ENCODE assay signal across 1 cellular context in the genomic region with DNA sequence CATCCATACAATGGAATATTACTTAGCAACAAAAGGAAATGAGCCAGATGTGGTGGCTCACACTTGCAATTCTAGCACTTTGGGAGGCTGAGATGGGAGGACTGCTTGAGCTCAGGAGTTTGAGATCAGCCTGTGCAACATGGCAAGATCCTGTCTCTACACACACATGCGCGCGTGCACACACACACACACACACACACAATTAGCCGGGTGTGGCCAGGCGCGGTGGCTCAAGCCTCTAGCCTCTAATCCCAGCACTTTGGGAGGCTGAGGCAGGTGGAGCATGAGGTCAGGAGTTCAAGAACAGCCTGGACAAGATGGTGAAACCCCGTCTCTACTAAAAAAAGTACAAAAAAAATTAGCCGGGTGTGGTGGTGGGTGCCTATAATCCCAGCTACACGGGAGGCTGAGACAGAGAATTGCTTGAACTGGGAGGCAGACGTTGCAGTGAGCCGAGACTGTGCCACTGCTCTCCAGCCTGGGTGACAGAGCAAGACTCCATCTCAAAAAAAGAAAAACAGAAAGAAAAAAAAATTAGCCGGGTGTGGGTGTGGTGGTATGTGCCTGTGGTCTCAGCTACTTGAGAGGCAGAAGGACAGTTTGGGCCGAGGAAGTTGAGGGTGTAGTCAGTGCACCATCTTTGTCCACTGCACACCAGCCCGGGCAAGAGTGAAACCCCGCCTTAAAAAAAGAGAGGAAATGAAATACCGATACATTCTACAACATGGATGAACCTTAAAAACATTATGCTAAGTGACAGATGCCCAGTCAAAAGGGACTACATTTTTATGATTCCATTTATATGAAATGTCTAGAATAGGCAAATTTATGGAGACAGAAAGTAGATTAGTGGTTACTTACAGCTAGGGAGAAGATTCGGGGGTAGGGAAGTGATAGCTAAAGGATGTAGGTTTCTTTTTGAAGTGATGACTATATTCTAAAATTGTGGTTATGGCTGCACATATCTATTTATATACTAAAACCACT.
TF ChIP-seq lines count a peak whose summit lies in the region.

No MANE protein-coding gene starts in this region.

TF ChIP-seq in HepG2, 621 proteins besides CTCF, POLR2A, EP300 and RAD21 (continued from another document):
- TF ChIP-seq, protein P1, sequence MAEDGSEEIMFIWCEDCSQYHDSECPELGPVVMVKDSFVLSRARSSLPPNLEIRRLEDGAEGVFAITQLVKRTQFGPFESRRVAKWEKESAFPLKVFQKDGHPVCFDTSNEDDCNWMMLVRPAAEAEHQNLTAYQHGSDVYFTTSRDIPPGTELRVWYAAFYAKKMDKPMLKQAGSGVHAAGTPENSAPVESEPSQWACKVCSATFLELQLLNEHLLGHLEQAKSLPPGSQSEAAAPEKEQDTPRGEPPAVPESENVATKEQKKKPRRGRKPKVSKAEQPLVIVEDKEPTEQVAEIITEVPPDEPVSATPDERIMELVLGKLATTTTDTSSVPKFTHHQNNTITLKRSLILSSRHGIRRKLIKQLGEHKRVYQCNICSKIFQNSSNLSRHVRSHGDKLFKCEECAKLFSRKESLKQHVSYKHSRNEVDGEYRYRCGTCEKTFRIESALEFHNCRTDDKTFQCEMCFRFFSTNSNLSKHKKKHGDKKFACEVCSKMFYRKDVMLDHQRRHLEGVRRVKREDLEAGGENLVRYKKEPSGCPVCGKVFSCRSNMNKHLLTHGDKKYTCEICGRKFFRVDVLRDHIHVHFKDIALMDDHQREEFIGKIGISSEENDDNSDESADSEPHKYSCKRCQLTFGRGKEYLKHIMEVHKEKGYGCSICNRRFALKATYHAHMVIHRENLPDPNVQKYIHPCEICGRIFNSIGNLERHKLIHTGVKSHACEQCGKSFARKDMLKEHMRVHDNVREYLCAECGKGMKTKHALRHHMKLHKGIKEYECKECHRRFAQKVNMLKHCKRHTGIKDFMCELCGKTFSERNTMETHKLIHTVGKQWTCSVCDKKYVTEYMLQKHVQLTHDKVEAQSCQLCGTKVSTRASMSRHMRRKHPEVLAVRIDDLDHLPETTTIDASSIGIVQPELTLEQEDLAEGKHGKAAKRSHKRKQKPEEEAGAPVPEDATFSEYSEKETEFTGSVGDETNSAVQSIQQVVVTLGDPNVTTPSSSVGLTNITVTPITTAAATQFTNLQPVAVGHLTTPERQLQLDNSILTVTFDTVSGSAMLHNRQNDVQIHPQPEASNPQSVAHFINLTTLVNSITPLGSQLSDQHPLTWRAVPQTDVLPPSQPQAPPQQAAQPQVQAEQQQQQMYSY (CRISPR knock-in tag; IDR thresholded peaks at IDR 0.05): no peak
